Comparison of ENCODE assay signal across 10 cellular contexts in the genomic region with DNA sequence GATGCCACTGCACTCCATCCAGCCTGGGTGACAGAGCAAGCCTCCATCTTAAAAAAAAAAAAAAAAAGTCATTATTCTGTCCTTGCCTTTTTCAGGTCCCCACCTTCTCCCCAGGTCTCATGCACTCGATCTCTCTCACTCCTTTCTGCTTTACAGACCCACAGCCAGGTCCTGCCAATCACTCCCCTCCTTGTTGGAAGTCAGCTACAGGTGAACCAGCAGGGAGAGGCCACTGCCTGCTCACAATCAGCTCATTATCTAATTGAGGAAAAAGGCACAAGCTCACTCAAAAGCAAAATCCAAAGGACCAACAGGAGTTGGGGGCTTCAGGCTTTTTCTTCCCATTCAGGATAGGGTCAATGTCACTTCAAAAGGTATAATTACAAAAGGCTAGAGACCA. TPM values are rescaled to one million over a fixed set of nuclear protein-coding genes. Genes with fewer than 3 reads are reported as not detected.
DNase-seq lines count a peak whose midpoint lies in the region; ATAC-seq and TF ChIP-seq lines count a peak whose summit lies in the region.
"Had no signal": no experiment of that assay in that cellular context is flagged by ENCODE, and none has a peak within 500 bp of the region (broad histone marks: within the 10 kb centered on the region; RNA-seq: fewer than 3 reads in every experiment).

No MANE protein-coding gene starts in this region.

- H3K4me3 Mint-ChIP-seq in activated CD4-positive, alpha-beta memory T cell treated with anti-CD3 and anti-CD28 coated beads, Interleukin-2, amount 10 ng/mL, durations not matched to agents 7 days and 5 days = peak overlapping the region; percentile 90
- H3K4me3 Mint-ChIP-seq in glutamatergic neuron (ENCODE audit: unreplicated experiment) = peak overlapping the region; percentile 95

- WGBS in smooth muscle cell (ENCODE audit: low lambda C conversion rate) = 100% methylated on average over 1 of the region's 1 CpG
- 60 to 79% methylated on average over 1 of the region's 1 CpG for WGBS in gastroesophageal sphincter (ENCODE audit: low coverage in 1 of 2), 2 donors

- peaks cover 7% of the 10 kb centered on the region for H3K9me3 Mint-ChIP-seq in activated CD4-positive, alpha-beta memory T cell treated with anti-CD3 and anti-CD28 coated beads, Interleukin-2, amount 10 ng/mL, durations not matched to agents 7 days and 5 days
- peaks cover 9% of the 10 kb centered on the region for H3K9me3 Mint-ChIP-seq in glutamatergic neuron (ENCODE audit: unreplicated experiment)

- H4K20me1 ChIP-seq in smooth muscle cell (ENCODE audit: low read depth) = peaks cover 46% of the 10 kb centered on the region

- POLR2A ChIA-PET in HEK293 (lab: Yijun Ruan, JAX) = interaction anchor here (0.7 kb wide), 1 partner anchor 1123 kb away, joined by 3 read pairs; no protein-coding TSS in a partner anchor
- POLR2A ChIA-PET in activated CD4-positive, alpha-beta memory T cell treated with anti-CD3 and anti-CD28 coated beads, Interleukin-2, amount 10 ng/mL, durations not matched to agents 7 days and 5 days (lab: Charles Lee) = interaction anchor here (0.6 to 6.2 kb wide), 4 partner anchors 13 to 106 kb away, joined by 3 to 87 read pairs (median 4); a partner anchor contains a TSS

- H3K27ac ChIP-seq in HEK293 (ENCODE audit: extremely low read depth, low read depth, low read length) (no peak overlapping the region), smooth muscle cell (ENCODE audit: low read depth) (peak overlapping the region; percentile 83), gastroesophageal sphincter (peak overlapping the region in 2 of 4 donors; percentile 93 to 99)

- H3K4me1 Mint-ChIP-seq in activated CD4-positive, alpha-beta memory T cell treated with anti-CD3 and anti-CD28 coated beads, Interleukin-2, amount 10 ng/mL, durations not matched to agents 7 days and 5 days = peaks cover 59% of the 10 kb centered on the region
- H3K4me1 Mint-ChIP-seq in glutamatergic neuron (ENCODE audit: low read depth, unreplicated experiment) = peaks cover 13% of the 10 kb centered on the region

- CTCF ChIA-PET in HEK293 (lab: Yijun Ruan, JAX) = interaction anchor here (0.6 kb wide), 1 partner anchor 33 kb away, joined by 3 read pairs; no protein-coding TSS in a partner anchor
- CTCF ChIA-PET in activated CD4-positive, alpha-beta memory T cell treated with anti-CD3 and anti-CD28 coated beads, Interleukin-2, amount 10 ng/mL, durations not matched to agents 7 days and 5 days (lab: Charles Lee) = interaction anchor here (0.6 to 0.9 kb wide), 4 partner anchors 12 to 464 kb away, joined by 3 to 5 read pairs (median 4); no protein-coding TSS in a partner anchor

- H3K27me3 Mint-ChIP-seq in activated CD4-positive, alpha-beta memory T cell treated with anti-CD3 and anti-CD28 coated beads, Interleukin-2, amount 10 ng/mL, durations not matched to agents 7 days and 5 days = no peaks in the 10 kb centered on the region
- H3K27me3 Mint-ChIP-seq in glutamatergic neuron (ENCODE audit: unreplicated experiment) = peaks cover 3% of the 10 kb centered on the region

- H3K36me3 ChIP-seq in HEK293 (ENCODE audit: control insufficient read depth in 2 of 2, insufficient read depth in 1 of 2, low read length in 2 of 2) (no peaks in the 10 kb centered on the region), smooth muscle cell (ENCODE audit: low read depth) (no peaks in the 10 kb centered on the region), gastroesophageal sphincter (no peaks in the 10 kb centered on the region)

- DNase-seq in activated CD4-positive, alpha-beta memory T cell treated with anti-CD3 and anti-CD28 coated beads, Interleukin-2, amount 10 ng/mL, durations not matched to agents 7 days and 5 days = no peak
- DNase-seq in glutamatergic neuron (no peak), smooth muscle cell (lab: John Stamatoyannopoulos, UW; ENCODE audit: unreplicated experiment) (no peak), globus pallidus (ENCODE audit: low spot score) (no peak), NCI-H226 (no peak), omental fat pad (ENCODE audit: low spot score) (no peak)
- DNase-seq: effector CD8-positive, alpha-beta T cell; stimulated activated CD4-positive, alpha-beta T cell treated with anti-CD3 and anti-CD28 coated beads, Interleukin-2, amount 100 ng/mL, for 24 hours had no signal

- H3K36me3 Mint-ChIP-seq in activated CD4-positive, alpha-beta memory T cell treated with anti-CD3 and anti-CD28 coated beads, Interleukin-2, amount 10 ng/mL, durations not matched to agents 7 days and 5 days (ENCODE audit: low read depth) = peaks cover 41% of the 10 kb centered on the region
- no peaks in the 10 kb centered on the region for H3K36me3 Mint-ChIP-seq in glutamatergic neuron (ENCODE audit: unreplicated experiment)

- ATAC-seq in omental fat pad (ENCODE audit: low FRiP score) (no peak), gastroesophageal sphincter (no peak)

- no peak overlapping the region for H3K9ac ChIP-seq in smooth muscle cell (ENCODE audit: low read depth)

- H3K79me2 ChIP-seq in smooth muscle cell (ENCODE audit: low read depth) = peaks cover 59% of the 10 kb centered on the region

- no peak for TF ChIP-seq CTCF in HEK293 (tag by site-specific recombination; IDR thresholded peaks at IDR 0.05)
- TF ChIP-seq CTCF in glutamatergic neuron (IDR thresholded peaks at IDR 0.05; ENCODE audit: partially characterized antibody, unreplicated experiment) = no peak
- TF ChIP-seq CTCF in smooth muscle cell (IDR thresholded peaks at IDR 0.05; ENCODE audit: borderline replicate concordance, insufficient read depth, poor library complexity, severe bottlenecking) = no peak
- no peak for TF ChIP-seq CTCF in omental fat pad (IDR thresholded peaks at IDR 0.05)
- TF ChIP-seq CTCF in gastroesophageal sphincter (IDR thresholded peaks at IDR 0.05) = no peak

- no peak for TF ChIP-seq POLR2A in gastroesophageal sphincter (IDR thresholded peaks at IDR 0.05)

- peaks cover 3% of the 10 kb centered on the region for H3F3A ChIP-seq in smooth muscle cell (ENCODE audit: low read depth)

- peak overlapping the region; percentile 97 for H3K4me2 ChIP-seq in smooth muscle cell

- H3K4me1 ChIP-seq in HEK293 (ENCODE audit: control insufficient read depth, insufficient read depth, low read length) (no peaks in the 10 kb centered on the region), smooth muscle cell (ENCODE audit: low read depth) (peaks cover 18% of the 10 kb centered on the region), gastroesophageal sphincter (peaks cover 0 to 60% (median 14%) of the 10 kb centered on the region in 3 donors)

- TF ChIP-seq EP300 in gastroesophageal sphincter (IDR thresholded peaks at IDR 0.05) = no peak

- no peaks in the 10 kb centered on the region for H3K27me3 ChIP-seq in smooth muscle cell (ENCODE audit: low read depth)
- no peaks in the 10 kb centered on the region for H3K27me3 ChIP-seq in gastroesophageal sphincter

- H3K9me3 ChIP-seq in HEK293 (ENCODE audit: control insufficient read depth, insufficient read depth, low read depth, low read length) = no peaks in the 10 kb centered on the region
- H3K9me3 ChIP-seq in smooth muscle cell (replicated peaks; ENCODE audit: low read depth) = no peaks in the 10 kb centered on the region
- H3K9me3 ChIP-seq in gastroesophageal sphincter = no peaks in the 10 kb centered on the region

- H2AFZ ChIP-seq in smooth muscle cell (ENCODE audit: low read depth) = no peak overlapping the region

- peak overlapping the region; percentile 80 for H3K27ac Mint-ChIP-seq in activated CD4-positive, alpha-beta memory T cell treated with anti-CD3 and anti-CD28 coated beads, Interleukin-2, amount 10 ng/mL, durations not matched to agents 7 days and 5 days
- no peak overlapping the region for H3K27ac Mint-ChIP-seq in glutamatergic neuron (ENCODE audit: unreplicated experiment)

- H3K4me3 ChIP-seq in HEK293 (ENCODE audit: low read depth, low read length) = no peak overlapping the region
- peak overlapping the region; percentile 84 for H3K4me3 ChIP-seq in smooth muscle cell
- peak overlapping the region in 1 of 2 donors; percentile 100 for H3K4me3 ChIP-seq in gastroesophageal sphincter

TF ChIP-seq in HEK293, 187 proteins besides CTCF, POLR2A, EP300 and RAD21 (continues in another document):
- TF ChIP-seq, protein P1, sequence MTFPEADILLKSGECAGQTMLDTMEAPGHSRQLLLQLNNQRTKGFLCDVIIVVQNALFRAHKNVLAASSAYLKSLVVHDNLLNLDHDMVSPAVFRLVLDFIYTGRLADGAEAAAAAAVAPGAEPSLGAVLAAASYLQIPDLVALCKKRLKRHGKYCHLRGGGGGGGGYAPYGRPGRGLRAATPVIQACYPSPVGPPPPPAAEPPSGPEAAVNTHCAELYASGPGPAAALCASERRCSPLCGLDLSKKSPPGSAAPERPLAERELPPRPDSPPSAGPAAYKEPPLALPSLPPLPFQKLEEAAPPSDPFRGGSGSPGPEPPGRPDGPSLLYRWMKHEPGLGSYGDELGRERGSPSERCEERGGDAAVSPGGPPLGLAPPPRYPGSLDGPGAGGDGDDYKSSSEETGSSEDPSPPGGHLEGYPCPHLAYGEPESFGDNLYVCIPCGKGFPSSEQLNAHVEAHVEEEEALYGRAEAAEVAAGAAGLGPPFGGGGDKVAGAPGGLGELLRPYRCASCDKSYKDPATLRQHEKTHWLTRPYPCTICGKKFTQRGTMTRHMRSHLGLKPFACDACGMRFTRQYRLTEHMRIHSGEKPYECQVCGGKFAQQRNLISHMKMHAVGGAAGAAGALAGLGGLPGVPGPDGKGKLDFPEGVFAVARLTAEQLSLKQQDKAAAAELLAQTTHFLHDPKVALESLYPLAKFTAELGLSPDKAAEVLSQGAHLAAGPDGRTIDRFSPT (tag by site-specific recombination; IDR thresholded peaks at IDR 0.05) = no peak
- TF ChIP-seq ZNF561 (tag by site-specific recombination; IDR thresholded peaks at IDR 0.05; ENCODE audit: borderline replicate concordance) (no peak), SCRT1 (tag by site-specific recombination; IDR thresholded peaks at IDR 0.05; ENCODE audit: borderline replicate concordance) (peak; percentile 49; the same call in 1 of the 2 replicates), SCRT2 (tag by site-specific recombination; IDR thresholded peaks at IDR 0.05) (peak; percentile 79), YY1 (tag by site-specific recombination; IDR thresholded peaks at IDR 0.05) (no peak), ZNF624 (tag by site-specific recombination; IDR thresholded peaks at IDR 0.05) (no peak)

RNA-seq across cellular contexts. Expression of a gene that starts 2.0 kb away (rescaled TPM):
- total RNA-seq in activated CD4-positive, alpha-beta memory T cell treated with anti-CD3 and anti-CD28 coated beads, Interleukin-2, amount 10 ng/mL, durations not matched to agents 7 days and 5 days = 10 to 100 TPM; 66.2 to 70.9 TPM
- total RNA-seq in glutamatergic neuron (ENCODE audit: unreplicated experiment) (33.0 TPM), smooth muscle cell (58.6 and 68.3 TPM in 2 replicates), omental fat pad (10 to 100 TPM; 44.7 to 85.6 (median 54.2) TPM), gastroesophageal sphincter (10 to 100 TPM; 26.3 to 49.7 (median 39.3) TPM)
- polyA plus RNA-seq in smooth muscle cell = 31.6 and 33.1 TPM in 2 replicates

RNA-seq across cellular contexts. Expression of a gene that starts 14.1 kb away (rescaled TPM):
- total RNA-seq in activated CD4-positive, alpha-beta memory T cell treated with anti-CD3 and anti-CD28 coated beads, Interleukin-2, amount 10 ng/mL, durations not matched to agents 7 days and 5 days = 10 to 100 TPM; 32.5 to 33.0 TPM
- 37.3 TPM for total RNA-seq in glutamatergic neuron (ENCODE audit: unreplicated experiment)
- total RNA-seq in smooth muscle cell = 23.2 and 34.5 TPM in 2 replicates
- 23.5 and 25.4 TPM in 2 replicates for polyA plus RNA-seq in smooth muscle cell
- 10 to 100 TPM; 18.8 to 32.4 (median 21.1) TPM for total RNA-seq in omental fat pad
- total RNA-seq in gastroesophageal sphincter = 10 to 100 TPM; 20.3 to 41.8 (median 23.5) TPM
